In genomic region chr2:203636896-203637818, GRCh38 we compare ENCODE assay signal across 10 cellular contexts.
DNase-seq lines count a peak whose midpoint lies in the region; ATAC-seq and TF ChIP-seq lines count a peak whose summit lies in the region.
"Had no signal": no experiment of that assay in that cellular context is flagged by ENCODE, and none has a peak within 500 bp of the region (broad histone marks: within the 10 kb centered on the region; RNA-seq: fewer than 3 reads in every experiment).

No MANE protein-coding gene starts in this region.

- H3K36me3 ChIP-seq in BLaER1, result no peaks in the 10 kb centered on the region
- H3K36me3 ChIP-seq in muscle layer of duodenum (ENCODE audit: control insufficient read depth in 1 of 2, insufficient read depth in 2 of 2, low read length in 2 of 2), result no peaks in the 10 kb centered on the region

- H3K9ac ChIP-seq in BLaER1, result no peak overlapping the region

- TF ChIP-seq POLR2A in NB4 (IDR thresholded peaks at IDR 0.05; ENCODE audit: extremely low read depth, insufficient read length), result no peak

- H3K4me1 ChIP-seq in BLaER1, result peaks cover 35% of the 10 kb centered on the region
- peaks cover 4 to 8% of the 10 kb centered on the region in 2 donors for H3K4me1 ChIP-seq in muscle layer of duodenum (ENCODE audit: control insufficient read depth in 1 of 2, insufficient read depth in 2 of 2, low read length in 2 of 2)

- intact Hi-C loops in dorsolateral prefrontal cortex (cut with DNase I), result no loop called here

- DNase-seq in NB4 (ENCODE audit: low read depth), result peak; percentile 82
- DNase-seq in dedifferentiated amniotic fluid mesenchymal stem cell (ENCODE audit: extremely low spot score), result peak; percentile 38
- no peak for DNase-seq in DMS114 treated with DMSO at 0.1 percent for 48 hours (lab: John Stamatoyannopoulos, UW; ENCODE audit: unreplicated experiment)
- no peak for DNase-seq in dorsolateral prefrontal cortex
- no peak for DNase-seq in D341Med (ENCODE audit: low spot score)
- DNase-seq: H7, kidney had no signal

- H3K9me3 ChIP-seq in BLaER1, result peaks cover 12% of the 10 kb centered on the region; the same call in 1 of the 2 replicates
- H3K9me3 ChIP-seq in muscle layer of duodenum (ENCODE audit: control insufficient read depth in 1 of 2, low read length in 2 of 2), result no peaks in the 10 kb centered on the region

- no peak overlapping the region for H3K4me3 ChIP-seq in BLaER1
- no peak overlapping the region for H3K4me3 ChIP-seq in NB4 (ENCODE audit: low read depth, low read length)
- H3K4me3 ChIP-seq in muscle layer of duodenum (ENCODE audit: low read depth in 1 of 2, low read length in 2 of 2), result no peak overlapping the region
- no peak overlapping the region for H3K4me3 ChIP-seq in dorsolateral prefrontal cortex

- ATAC-seq in GM19463 (IDR thresholded peaks at IDR 0.05; ENCODE audit: unreplicated experiment), result no peak

- H3K27me3 ChIP-seq in BLaER1 (no peaks in the 10 kb centered on the region), muscle layer of duodenum (ENCODE audit: low read depth, low read length) (no peaks in the 10 kb centered on the region), dorsolateral prefrontal cortex (no peaks in the 10 kb centered on the region)

- no peaks in the 10 kb centered on the region for H4K20me1 ChIP-seq in BLaER1

- no peak overlapping the region; the same call in 1 of the 2 replicates for H3K27ac ChIP-seq in BLaER1
- peak overlapping the region; percentile 19 for H3K27ac ChIP-seq in muscle layer of duodenum (ENCODE audit: low read length)
- H3K27ac ChIP-seq in dorsolateral prefrontal cortex, result peak overlapping the region in 3 of 59 donors; percentile 36 to 53 (median 44)

- TF ChIP-seq CTCF in NB4 (IDR thresholded peaks at IDR 0.05; ENCODE audit: low read depth, low read length) (no peak), dorsolateral prefrontal cortex (IDR thresholded peaks at IDR 0.05 in 54 of 56, conservative IDR thresholded peaks at IDR 0.05 in 2 of 56; ENCODE audit: low read depth in 1 of 56, partially characterized antibody in 56 of 56) (no peak)

- peak overlapping the region; percentile 68 for H3K4me2 ChIP-seq in BLaER1

Comparison
In these comparisons a context has a peak if more than half of its experiments do, and no peak if none do; other contexts are left out.
1. DNase-seq: peak in NB4 (single experiment) and dedifferentiated amniotic fluid mesenchymal stem cell (single experiment); none in DMS114 treated with DMSO at 0.1 percent for 48 hours (single experiment), dorsolateral prefrontal cortex (0 of 10) and D341Med (single experiment).